Comparison of ENCODE assay signal across 8 cellular contexts in genomic region chr17:3724373-3725077, GRCh38. TPM values are rescaled to one million over a fixed set of nuclear protein-coding genes. Genes with fewer than 3 reads are reported as not detected.
DNase-seq lines count a peak whose midpoint lies in the region; ATAC-seq and TF ChIP-seq lines count a peak whose summit lies in the region.

No MANE protein-coding gene starts in this region.

- intact Hi-C loops in CD4-positive, alpha-beta T cell (cut with DNase I, micrococcal nuclease): loop anchor here in 1 of 2 experiments (5.0 kb wide), 1 partner anchor 42 kb away; no protein-coding TSS in a partner anchor

- H3K36me3 Mint-ChIP-seq in CD4-positive, alpha-beta T cell (ENCODE audit: low read depth): peaks cover 29% of the 10 kb centered on the region

- no peak overlapping the region for H2AFZ ChIP-seq in neural cell (ENCODE audit: low read depth, low read length)

- no peak overlapping the region for H3K27ac ChIP-seq in CD4-positive, alpha-beta T cell (ENCODE audit: low read depth, low read length)
- no peak overlapping the region for H3K27ac ChIP-seq in coronary artery
- H3K27ac ChIP-seq in neural cell (ENCODE audit: low read length): no peak overlapping the region

- no peak for DNase-seq in CD4-positive, alpha-beta T cell
- no peak for DNase-seq in Jurkat, Clone E6-1 (ENCODE audit: low read depth, low spot score)
- DNase-seq in coronary artery (ENCODE audit: low spot score): no peak
- no peak for DNase-seq in NCI-H345 treated with DMSO at 0.1 percent for 48 hours (lab: John Stamatoyannopoulos, UW; ENCODE audit: unreplicated experiment)
- no peak for DNase-seq in superior temporal gyrus (ENCODE audit: extremely low spot score)
- no peak for DNase-seq in effector CD4-positive, alpha-beta T cell

- H3F3A ChIP-seq in neural cell (ENCODE audit: insufficient read depth, low read length, poor library complexity, severe bottlenecking): peaks cover 5% of the 10 kb centered on the region

- CTCF ChIA-PET in CD4-positive, alpha-beta T cell (lab: Charles Lee): interaction anchor here (1.9 kb wide), 1 partner anchor 13 kb away, joined by 11 read pairs; no protein-coding TSS in a partner anchor

- no peaks in the 10 kb centered on the region for H3K9me2 ChIP-seq in neural cell (ENCODE audit: insufficient read depth, low read length)

- peak overlapping the region; percentile 89 for H3K4me3 Mint-ChIP-seq in CD4-positive, alpha-beta T cell

- no peaks in the 10 kb centered on the region for H4K20me1 ChIP-seq in neural cell (ENCODE audit: insufficient read depth)

- POLR2A ChIA-PET in CD4-positive, alpha-beta T cell (lab: Charles Lee): interaction anchor here (1.2 to 5.4 kb wide), 4 partner anchors 13 to 121 kb away, joined by 6 to 35 read pairs (median 12); partner anchors contain the start of genes NCBP3 and P2RX5

- H3K4me1 Mint-ChIP-seq in CD4-positive, alpha-beta T cell (ENCODE audit: low read depth): peaks cover 34% of the 10 kb centered on the region

- ATAC-seq in CD4-positive, alpha-beta T cell (ENCODE audit: poor library complexity): no peak
- ATAC-seq in HG03039 (IDR thresholded peaks at IDR 0.05; ENCODE audit: unreplicated experiment): no peak

- H3K27me3 ChIP-seq in CD4-positive, alpha-beta T cell (ENCODE audit: control insufficient read depth, insufficient read depth, low read length): no peaks in the 10 kb centered on the region
- H3K27me3 ChIP-seq in neural cell (ENCODE audit: insufficient read depth, low read depth, low read length): no peaks in the 10 kb centered on the region

- no peaks in the 10 kb centered on the region for H3K27me3 Mint-ChIP-seq in CD4-positive, alpha-beta T cell

- TF ChIP-seq RAD21 in neural cell (conservative IDR thresholded peaks at IDR 0.05): no peak

- H3K9me3 Mint-ChIP-seq in CD4-positive, alpha-beta T cell: no peaks in the 10 kb centered on the region

- no peak for TF ChIP-seq CTCF in CD4-positive, alpha-beta T cell (IDR thresholded peaks at IDR 0.05)
- TF ChIP-seq CTCF in coronary artery (IDR thresholded peaks at IDR 0.05): no peak
- TF ChIP-seq CTCF in neural cell (IDR thresholded peaks at IDR 0.05; ENCODE audit: poor library complexity, severe bottlenecking): no peak

- H3K79me2 ChIP-seq in neural cell (replicated peaks; ENCODE audit: insufficient read depth, low read length): peaks cover 13% of the 10 kb centered on the region

- H3K9ac ChIP-seq in neural cell (ENCODE audit: low read length): peak overlapping the region; percentile 23

- H3K4me2 ChIP-seq in neural cell (ENCODE audit: low read length): peak overlapping the region; percentile 55

- no peak for TF ChIP-seq EP300 in neural cell (conservative IDR thresholded peaks at IDR 0.05; ENCODE audit: poor library complexity, severe bottlenecking)

- no peaks in the 10 kb centered on the region for H3K36me3 ChIP-seq in neural cell (ENCODE audit: insufficient read depth, low read length)

- no peaks in the 10 kb centered on the region for H3K9me3 ChIP-seq in CD4-positive, alpha-beta T cell (ENCODE audit: control insufficient read depth, low read length)
- no peaks in the 10 kb centered on the region for H3K9me3 ChIP-seq in neural cell (ENCODE audit: low read length)

- H3K4me3 ChIP-seq in Jurkat, Clone E6-1 (ENCODE audit: low read length): peak overlapping the region; percentile 97
- H3K4me3 ChIP-seq in coronary artery: peak overlapping the region; percentile 82
- peak overlapping the region; percentile 78 for H3K4me3 ChIP-seq in neural cell (ENCODE audit: low read length)

- peak overlapping the region; percentile 9 for H3K27ac Mint-ChIP-seq in CD4-positive, alpha-beta T cell

TF ChIP-seq in neural cell, 6 proteins besides CTCF, POLR2A, EP300 and RAD21:
- TF ChIP-seq EZH2 (IDR thresholded peaks at IDR 0.05; ENCODE audit: borderline replicate concordance, insufficient read depth, low read length, poor library complexity, severe bottlenecking): no peak
- TF ChIP-seq REST (IDR thresholded peaks at IDR 0.05; ENCODE audit: borderline replicate concordance): no peak
- no peak for TF ChIP-seq TAF1 (IDR thresholded peaks at IDR 0.05; ENCODE audit: low read depth)
- TF ChIP-seq SMC3 (conservative IDR thresholded peaks at IDR 0.05; ENCODE audit: poor library complexity): no peak
- no peak for TF ChIP-seq POLR2AphosphoS5 (IDR thresholded peaks at IDR 0.05)
- TF ChIP-seq MXI1 (conservative IDR thresholded peaks at IDR 0.05; ENCODE audit: poor library complexity, severe bottlenecking): no peak

RNA-seq across cellular contexts. Expression of gene HASPIN, which starts 0.8 kb away (rescaled TPM):
- under 1 TPM; 0.22 to 0.25 TPM for total RNA-seq in CD4-positive, alpha-beta T cell
- polyA plus RNA-seq in Jurkat, Clone E6-1 (2012; ENCODE audit: insufficient read depth, insufficient read length): 16.1 TPM
- 0.22 and 0.32 TPM in 2 replicates for polyA plus RNA-seq in neural cell
- 0.46 and 0.49 TPM in 2 replicates for polyA minus RNA-seq in neural cell

RNA-seq across cellular contexts. Expression of gene P2RX5, which starts 28.6 kb away (rescaled TPM):
- total RNA-seq in CD4-positive, alpha-beta T cell: 10 to 100 TPM; 14.3 to 16.0 TPM
- 54.5 TPM for polyA plus RNA-seq in Jurkat, Clone E6-1 (2012; ENCODE audit: insufficient read depth, insufficient read length)
- polyA plus RNA-seq in neural cell: 7.0 and 9.0 TPM in 2 replicates
- polyA minus RNA-seq in neural cell: 1.9 and 2.8 TPM in 2 replicates

RNA-seq across cellular contexts. Expression of gene EMC6, which starts 55.9 kb away (rescaled TPM):
- 10 to 100 TPM; 28.8 to 29.6 TPM for total RNA-seq in CD4-positive, alpha-beta T cell
- polyA plus RNA-seq in Jurkat, Clone E6-1 (2012; ENCODE audit: insufficient read depth, insufficient read length): 93.9 TPM
- 61.7 and 87.8 TPM in 2 replicates for polyA plus RNA-seq in neural cell
- polyA minus RNA-seq in neural cell: 22.8 and 30.9 TPM in 2 replicates

RNA-seq across cellular contexts. Expression of gene TAX1BP3, which starts 56.1 kb away (rescaled TPM):
- total RNA-seq in CD4-positive, alpha-beta T cell: 1 to 10 TPM; 6.0 to 6.6 TPM
- polyA plus RNA-seq in Jurkat, Clone E6-1 (2012; ENCODE audit: insufficient read depth, insufficient read length): 55.6 TPM
- 79.2 and 82.8 TPM in 2 replicates for polyA plus RNA-seq in neural cell
- polyA minus RNA-seq in neural cell: 42.7 and 48.9 TPM in 2 replicates
